8 cellular contexts compared by ENCODE assay signal in the genomic region with DNA sequence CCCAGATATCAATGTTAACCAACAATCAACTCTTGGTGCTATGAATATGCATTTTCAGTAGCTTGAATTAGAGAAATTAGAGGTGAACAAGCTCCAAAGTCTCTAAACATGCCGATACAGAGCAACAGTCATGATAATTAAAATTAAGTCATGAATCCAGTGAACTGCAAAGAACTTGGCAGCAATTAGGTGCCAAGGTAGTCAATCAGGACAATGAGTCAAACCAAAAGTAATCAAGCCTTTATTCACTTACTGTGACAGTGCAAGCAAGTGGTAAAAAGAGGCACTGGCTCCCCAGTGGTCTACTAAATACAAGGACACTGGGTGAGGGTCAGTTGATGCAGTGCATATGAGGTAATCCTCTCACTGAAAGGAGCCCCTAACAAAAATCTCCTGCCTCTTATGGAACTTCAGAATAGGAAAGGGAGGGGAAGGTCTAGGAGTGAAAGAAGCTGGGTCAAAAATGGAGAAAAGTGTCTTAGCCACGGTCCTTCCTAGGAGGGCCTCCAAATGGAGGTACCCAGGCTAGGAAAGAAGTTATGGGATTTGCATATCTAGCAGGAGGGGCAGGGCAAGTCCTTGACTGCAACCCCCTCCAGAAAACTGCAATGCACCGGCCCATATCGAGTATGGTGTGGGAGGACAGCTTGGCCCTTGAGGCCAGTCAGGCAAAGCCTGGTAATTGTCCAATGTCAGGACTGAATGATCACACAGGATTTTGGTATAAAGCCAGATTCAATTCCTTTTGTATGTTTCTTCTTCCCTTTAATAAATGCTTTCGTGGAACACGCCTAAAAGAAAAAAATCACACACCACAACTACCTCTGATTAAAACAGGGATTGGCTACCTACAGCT. TPM values are rescaled to one million over a fixed set of nuclear protein-coding genes. Genes with fewer than 3 reads are reported as not detected.
DNase-seq lines count a peak whose midpoint lies in the region; ATAC-seq and TF ChIP-seq lines count a peak whose summit lies in the region.

No MANE protein-coding gene starts in this region.

- no peaks in the 10 kb centered on the region for H3K9me3 ChIP-seq in adipocyte (ENCODE audit: control insufficient read depth, low read length)

- DNase-seq in activated naive CD4-positive, alpha-beta T cell treated with anti-CD3 and anti-CD28 coated beads for 36 hours, result no peak
- no peak for DNase-seq in activated naive CD4-positive, alpha-beta T cell treated with Interleukin-2 at 50 U/mL for 16 hours
- DNase-seq in adipocyte (ENCODE audit: low read depth) (peak; percentile 7), left lobe of liver (ENCODE audit: low spot score) (peak; percentile 56), type B pancreatic cell (ENCODE audit: extremely low spot score, unreplicated experiment) (no peak), NCI-H2171 treated with DMSO at 0.1 percent for 48 hours (lab: John Stamatoyannopoulos, UW) (no peak), GM20000 (ENCODE audit: low spot score) (no peak)

- TF ChIP-seq CTCF in type B pancreatic cell (conservative IDR thresholded peaks at IDR 0.05), result no peak
- no peak for TF ChIP-seq CTCF in GM20000 (IDR thresholded peaks at IDR 0.05; ENCODE audit: extremely low read depth, missing control alignments)

- peak overlapping the region; percentile 97 for H3K4me3 Mint-ChIP-seq in activated naive CD4-positive, alpha-beta T cell treated with anti-CD3 and anti-CD28 coated beads for 36 hours
- peak overlapping the region; percentile 98 for H3K4me3 Mint-ChIP-seq in type B pancreatic cell

- no peaks in the 10 kb centered on the region for H3K9me3 Mint-ChIP-seq in activated naive CD4-positive, alpha-beta T cell treated with anti-CD3 and anti-CD28 coated beads for 36 hours
- H3K9me3 Mint-ChIP-seq in type B pancreatic cell, result no peaks in the 10 kb centered on the region

- no peaks in the 10 kb centered on the region for H3K27me3 ChIP-seq in adipocyte (replicated peaks; ENCODE audit: control insufficient read depth, insufficient read depth, low read length)

- peaks cover 34% of the 10 kb centered on the region for H3K36me3 Mint-ChIP-seq in activated naive CD4-positive, alpha-beta T cell treated with anti-CD3 and anti-CD28 coated beads for 36 hours (ENCODE audit: low read depth)
- H3K36me3 Mint-ChIP-seq in type B pancreatic cell, result peaks cover 24% of the 10 kb centered on the region

- peaks cover 29% of the 10 kb centered on the region for H3K4me1 Mint-ChIP-seq in activated naive CD4-positive, alpha-beta T cell treated with anti-CD3 and anti-CD28 coated beads for 36 hours (ENCODE audit: low read depth)
- H3K4me1 Mint-ChIP-seq in type B pancreatic cell (ENCODE audit: unreplicated experiment), result peaks cover 16% of the 10 kb centered on the region

- no peaks in the 10 kb centered on the region for H3K27me3 Mint-ChIP-seq in activated naive CD4-positive, alpha-beta T cell treated with anti-CD3 and anti-CD28 coated beads for 36 hours (ENCODE audit: low read depth)
- no peaks in the 10 kb centered on the region for H3K27me3 Mint-ChIP-seq in type B pancreatic cell

- CTCF ChIA-PET in activated naive CD4-positive, alpha-beta T cell treated with anti-CD3 and anti-CD28 coated beads for 36 hours (lab: Charles Lee), result interaction anchor here (6.1 kb wide), 1 partner anchor 17 kb away, joined by 35 read pairs; the partner anchor contains the start of gene AQR

- peak overlapping the region; percentile 99 for H3K27ac Mint-ChIP-seq in activated naive CD4-positive, alpha-beta T cell treated with anti-CD3 and anti-CD28 coated beads for 36 hours
- H3K27ac Mint-ChIP-seq in type B pancreatic cell, result peak overlapping the region; percentile 99

- ATAC-seq in left lobe of liver (peak; percentile 29), GM18498 (IDR thresholded peaks at IDR 0.05; ENCODE audit: unreplicated experiment) (no peak)

- H3K4me3 ChIP-seq in adipocyte (ENCODE audit: low read length), result peak overlapping the region; percentile 97

- peaks cover 24% of the 10 kb centered on the region for H3K36me3 ChIP-seq in adipocyte (ENCODE audit: control insufficient read depth, insufficient read depth, low read length, severe bottlenecking)

- H3K4me1 ChIP-seq in adipocyte (ENCODE audit: control insufficient read depth, insufficient read depth, low read length), result peaks cover 35% of the 10 kb centered on the region

- peak overlapping the region; percentile 97 for H3K9ac ChIP-seq in adipocyte (ENCODE audit: low read length)

- intact Hi-C loops in activated naive CD4-positive, alpha-beta T cell treated with anti-CD3 and anti-CD28 coated beads for 36 hours (cut with micrococcal nuclease), result loop anchor here (5.0 to 10.0 kb wide), 3 partner anchors 561 to 1588 kb away; partner anchors contain the start of genes CDIN1 and DPH6

RNA-seq across cellular contexts. Expression of gene ZNF770, which starts 1.5 kb away (rescaled TPM):
- total RNA-seq in activated naive CD4-positive, alpha-beta T cell treated with anti-CD3 and anti-CD28 coated beads for 36 hours, result 10 to 100 TPM; 36.4 to 39.4 TPM
- total RNA-seq in left lobe of liver, result 28.3 TPM
- 58.7 and 68.3 TPM in 2 replicates for total RNA-seq in type B pancreatic cell (ENCODE audit: low replicate concordance)

RNA-seq across cellular contexts. Expression of gene AQR, which starts 17.0 kb away (rescaled TPM):
- total RNA-seq in activated naive CD4-positive, alpha-beta T cell treated with anti-CD3 and anti-CD28 coated beads for 36 hours, result 10 to 100 TPM; 30.8 to 31.3 TPM
- total RNA-seq in left lobe of liver (9.4 TPM), type B pancreatic cell (ENCODE audit: low replicate concordance) (38.0 and 38.3 TPM in 2 replicates)

Comparison
In these comparisons a context has a peak if more than half of its experiments do, and no peak if none do; other contexts are left out.
1. DNase-seq: peak in adipocyte (single experiment) and left lobe of liver (single experiment); none in activated naive CD4-positive, alpha-beta T cell treated with anti-CD3 and anti-CD28 coated beads for 36 hours (single experiment), activated naive CD4-positive, alpha-beta T cell treated with Interleukin-2 at 50 U/mL for 16 hours (single experiment), type B pancreatic cell (single experiment), NCI-H2171 treated with DMSO at 0.1 percent for 48 hours (single experiment) and GM20000 (single experiment).